In genomic region chr5:142994242-142994641, GRCh38 we compare ENCODE assay signal across 20 cellular contexts.
"Had no signal": no experiment of that assay in that cellular context is flagged by ENCODE, and none has a peak within 500 bp of the region (broad histone marks: within the 10 kb centered on the region; RNA-seq: fewer than 3 reads in every experiment).

No MANE protein-coding gene starts in this region.

- H3K27me3 Mint-ChIP-seq: activated CD4-positive, alpha-beta T cell treated with anti-CD3 and anti-CD28 coated beads for 36 hours; naive thymus-derived CD4-positive, alpha-beta T cell; stimulated activated naive B cell treated with anti-CD40 and anti-IgM and Interleukin-4, amounts not matched to agents 10 μg/mL and 1 μg/mL and 100 μg/mL, for 72 hours had no signal

- ATAC-seq: activated CD4-positive, alpha-beta T cell treated with anti-CD3 and anti-CD28 coated beads for 36 hours; activated T-cell treated with anti-CD3 and anti-CD28 coated beads, Interleukin-2, amount 50 U/mL, for 4 hours; esophagus mucosa; gastroesophageal sphincter; heart left ventricle; naive thymus-derived CD4-positive, alpha-beta T cell; stimulated activated naive B cell treated with anti-CD40 and anti-IgM and Interleukin-4, amounts not matched to agents 10 μg/mL and 1 μg/mL and 100 μg/mL, for 72 hours; WTC11 had no signal

- H3K4me1 ChIP-seq: colonic mucosa, gastroesophageal sphincter had no signal

- H3K4me1 Mint-ChIP-seq: WTC11 had no signal

- H3K27me3 ChIP-seq: brain microvascular endothelial cell, colonic mucosa, gastroesophageal sphincter, heart left ventricle, spleen had no signal

- H3K27ac Mint-ChIP-seq: activated CD4-positive, alpha-beta T cell treated with anti-CD3 and anti-CD28 coated beads for 36 hours; activated naive CD4-positive, alpha-beta T cell treated with anti-CD3 and anti-CD28 coated beads for 36 hours; stimulated activated naive B cell treated with anti-CD40 and anti-IgM and Interleukin-4, amounts not matched to agents 10 μg/mL and 1 μg/mL and 100 μg/mL, for 72 hours; WTC11 had no signal

- H3K36me3 ChIP-seq: brain microvascular endothelial cell, colonic mucosa, gastroesophageal sphincter, spleen, thoracic aorta had no signal

- H3K4me3 Mint-ChIP-seq: activated CD4-positive, alpha-beta T cell treated with anti-CD3 and anti-CD28 coated beads for 36 hours; activated naive CD4-positive, alpha-beta T cell treated with anti-CD3 and anti-CD28 coated beads for 36 hours; activated T-cell treated with anti-CD3 and anti-CD28 coated beads, Interleukin-2, amount 50 U/mL, for 4 hours; naive thymus-derived CD4-positive, alpha-beta T cell; stimulated activated naive B cell treated with anti-CD40 and anti-IgM and Interleukin-4, amounts not matched to agents 10 μg/mL and 1 μg/mL and 100 μg/mL, for 72 hours; WTC11 had no signal

- H3K4me3 ChIP-seq: colonic mucosa, gastroesophageal sphincter, heart left ventricle, left ventricle myocardium inferior, spleen, thoracic aorta had no signal

- H3K9me3 ChIP-seq: colonic mucosa, thoracic aorta had no signal

- DNase-seq: activated CD4-positive, alpha-beta T cell treated with anti-CD3 and anti-CD28 coated beads for 36 hours; activated CD4-positive, alpha-beta T cell treated with anti-CD3 and anti-CD28 coated beads, Interleukin-2, amount 50 U/mL, for 48 hours; activated naive CD4-positive, alpha-beta T cell treated with anti-CD3 and anti-CD28 coated beads for 36 hours; activated T-cell treated with anti-CD3 and anti-CD28 coated beads, Interleukin-2, amount 50 U/mL, for 4 hours; anterior cingulate cortex; brain microvascular endothelial cell; central memory CD4-positive, alpha-beta T cell; colonic mucosa; heart left ventricle; left ventricle myocardium inferior; naive thymus-derived CD4-positive, alpha-beta T cell; nucleus accumbens; spleen; stimulated activated CD4-positive, alpha-beta T cell treated with anti-CD3 and anti-CD28 coated beads, Interleukin-4, amount 100 ng/mL, for 4 hours; stimulated activated naive B cell treated with anti-CD40 and anti-IgM and Interleukin-4, amounts not matched to agents 10 μg/mL and 1 μg/mL and 100 μg/mL, for 72 hours; SW 1271 had no signal

- H3K27ac ChIP-seq: brain microvascular endothelial cell, colonic mucosa, gastroesophageal sphincter, heart left ventricle, left ventricle myocardium inferior, spleen, thoracic aorta had no signal
